In genomic region chr15:71410347-71410746, GRCh38 we compare ENCODE assay signal across 21 cellular contexts.
"Had no signal": no experiment of that assay in that cellular context is flagged by ENCODE, and none has a peak within 500 bp of the region (broad histone marks: within the 10 kb centered on the region; RNA-seq: fewer than 3 reads in every experiment).

No MANE protein-coding gene starts in this region.

- H3K36me3 Mint-ChIP-seq: activated naive CD8-positive, alpha-beta T cell treated with anti-CD3 and anti-CD28 coated beads, Interleukin-2, amount 10 ng/mL, durations not matched to agents 7 days and 5 days; naive B cell; stimulated activated naive B cell treated with anti-CD40 and anti-IgM and Interleukin-4, amounts not matched to agents 10 μg/mL and 1 μg/mL and 100 μg/mL, for 72 hours had no signal

- H3K36me3 ChIP-seq: heart right ventricle, sigmoid colon had no signal

- H3K4me1 Mint-ChIP-seq: activated naive CD8-positive, alpha-beta T cell treated with anti-CD3 and anti-CD28 coated beads, Interleukin-2, amount 10 ng/mL, durations not matched to agents 7 days and 5 days; naive B cell; stimulated activated naive B cell treated with anti-CD40 and anti-IgM and Interleukin-4, amounts not matched to agents 10 μg/mL and 1 μg/mL and 100 μg/mL, for 72 hours had no signal

- H3K4me3 Mint-ChIP-seq: activated naive CD4-positive, alpha-beta T cell treated with anti-CD3 and anti-CD28 coated beads for 36 hours; activated naive CD8-positive, alpha-beta T cell treated with anti-CD3 and anti-CD28 coated beads, Interleukin-2, amount 10 ng/mL, durations not matched to agents 7 days and 5 days; activated T-cell treated with anti-CD3 and anti-CD28 coated beads, Interleukin-2, amount 50 U/mL, for 72 hours; naive B cell; stimulated activated naive B cell treated with anti-CD40 and anti-IgM and Interleukin-4, amounts not matched to agents 10 μg/mL and 1 μg/mL and 100 μg/mL, for 72 hours; type B pancreatic cell had no signal

- H3K4me1 ChIP-seq: sigmoid colon had no signal

- H3K4me3 ChIP-seq: heart right ventricle, sigmoid colon had no signal

- H3K27ac ChIP-seq: sigmoid colon had no signal

- FAIRE-seq: endometrium, kidney had no signal

- H3K27ac Mint-ChIP-seq: activated naive CD4-positive, alpha-beta T cell treated with anti-CD3 and anti-CD28 coated beads for 36 hours; activated naive CD8-positive, alpha-beta T cell treated with anti-CD3 and anti-CD28 coated beads, Interleukin-2, amount 10 ng/mL, durations not matched to agents 7 days and 5 days; activated T-cell treated with anti-CD3 and anti-CD28 coated beads, Interleukin-2, amount 50 U/mL, for 72 hours; naive B cell; stimulated activated naive B cell treated with anti-CD40 and anti-IgM and Interleukin-4, amounts not matched to agents 10 μg/mL and 1 μg/mL and 100 μg/mL, for 72 hours; type B pancreatic cell had no signal

- H3K9me3 Mint-ChIP-seq: activated naive CD4-positive, alpha-beta T cell treated with anti-CD3 and anti-CD28 coated beads for 36 hours; activated naive CD8-positive, alpha-beta T cell treated with anti-CD3 and anti-CD28 coated beads, Interleukin-2, amount 10 ng/mL, durations not matched to agents 7 days and 5 days; activated T-cell treated with anti-CD3 and anti-CD28 coated beads, Interleukin-2, amount 50 U/mL, for 72 hours; stimulated activated naive B cell treated with anti-CD40 and anti-IgM and Interleukin-4, amounts not matched to agents 10 μg/mL and 1 μg/mL and 100 μg/mL, for 72 hours; type B pancreatic cell had no signal

- H3K9me3 ChIP-seq: heart right ventricle, sigmoid colon had no signal

- H3K27me3 ChIP-seq: heart right ventricle, sigmoid colon had no signal

- DNase-seq: activated CD4-positive, alpha-beta T cell treated with anti-CD3 and anti-CD28 coated beads, Interleukin-2, amount 50 U/mL, for 48 hours; activated effector memory CD4-positive, alpha-beta T cell treated with Interleukin-2 at 50 U/mL for 16 hours; activated naive CD4-positive, alpha-beta T cell treated with anti-CD3 and anti-CD28 coated beads for 36 hours; activated naive CD8-positive, alpha-beta T cell treated with anti-CD3 and anti-CD28 coated beads, Interleukin-2, amount 10 ng/mL, durations not matched to agents 7 days and 5 days; activated T-cell treated with anti-CD3 and anti-CD28 coated beads, Interleukin-2, amount 50 U/mL, for 72 hours; amygdala; effector CD4-positive, alpha-beta T cell; foreskin fibroblast; heart right ventricle; kidney; left ventricle myocardium superior; naive B cell; nucleus accumbens; retina; sigmoid colon; stimulated activated CD4-positive, alpha-beta T cell treated with anti-CD3 and anti-CD28 coated beads, Interleukin-2, amount 100 ng/mL, for 48 hours; stimulated activated CD8-positive, alpha-beta memory T cell treated with anti-CD3 and anti-CD28 coated beads, Interleukin-4, amount 100 ng/mL, for 48 hours; stimulated activated naive B cell treated with anti-CD40 and anti-IgM and Interleukin-4, amounts not matched to agents 10 μg/mL and 1 μg/mL and 100 μg/mL, for 72 hours; T-helper 9 cell had no signal

- ATAC-seq: activated T-cell treated with anti-CD3 and anti-CD28 coated beads, Interleukin-2, amount 50 U/mL, for 72 hours; heart right ventricle; left ventricle myocardium superior; stimulated activated naive B cell treated with anti-CD40 and anti-IgM and Interleukin-4, amounts not matched to agents 10 μg/mL and 1 μg/mL and 100 μg/mL, for 72 hours had no signal
